In the genomic region with DNA sequence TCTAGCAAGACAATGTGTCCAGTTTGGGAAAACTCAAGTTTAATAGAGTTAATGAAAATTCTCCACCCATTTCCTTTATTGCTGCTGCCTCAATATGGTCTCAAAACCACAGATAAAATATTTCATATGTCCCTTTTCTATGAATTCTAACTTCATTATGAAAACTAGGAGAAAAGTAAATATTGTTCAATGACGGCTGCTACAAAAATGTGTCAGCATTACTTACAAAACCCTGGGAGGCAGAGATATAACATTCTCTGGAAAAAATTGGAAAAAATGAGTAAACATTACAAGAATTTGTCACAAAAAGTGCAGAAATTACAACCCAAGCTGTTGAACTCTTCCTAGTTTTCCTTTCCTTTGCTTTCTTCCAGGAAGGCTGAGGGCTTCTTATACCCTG, we compare ENCODE assay signal across 21 cellular contexts. TPM values are rescaled to one million over a fixed set of nuclear protein-coding genes. Genes with fewer than 3 reads are reported as not detected.
A peak's percentile ranks its signal among the peaks of the same experiment; 100 is the strongest.
DNase-seq lines count a peak whose midpoint lies in the region; TF ChIP-seq lines count a peak whose summit lies in the region.
"Had no signal": no experiment of that assay in that cellular context is flagged by ENCODE, and none has a peak within 500 bp of the region (broad histone marks: within the 10 kb centered on the region; RNA-seq: fewer than 3 reads in every experiment).

No MANE protein-coding gene starts in this region.

- no peak for TF ChIP-seq POLR2A in suprapubic skin (IDR thresholded peaks at IDR 0.05)

- H3K9me3 ChIP-seq in GM23248 (ENCODE audit: low read depth) (no peaks in the 10 kb centered on the region), suprapubic skin (no peaks in the 10 kb centered on the region)
- H3K9me3 ChIP-seq: thyroid gland had no signal

- H3K36me3 ChIP-seq in GM23248 (ENCODE audit: low read depth): no peaks in the 10 kb centered on the region
- no peaks in the 10 kb centered on the region for H3K36me3 ChIP-seq in suprapubic skin
- H3K36me3 ChIP-seq: thyroid gland had no signal

- H2AFZ ChIP-seq in GM23248: peak overlapping the region; percentile 35

- H3K27me3 ChIP-seq in GM23248 (replicated peaks; ENCODE audit: insufficient read depth): no peaks in the 10 kb centered on the region
- H3K27me3 ChIP-seq in suprapubic skin: no peaks in the 10 kb centered on the region
- H3K27me3 ChIP-seq: foreskin keratinocyte, thyroid gland had no signal

- H3F3A ChIP-seq in GM23248 (ENCODE audit: insufficient read depth): peaks cover 42% of the 10 kb centered on the region

- H3K4me2 ChIP-seq in GM23248 (ENCODE audit: unreplicated experiment): peak overlapping the region; percentile 81

- TF ChIP-seq CTCF in fibroblast of mammary gland (conservative IDR thresholded peaks at IDR 0.05; ENCODE audit: control insufficient read depth, insufficient read depth, low read depth, low read length) (no peak), suprapubic skin (IDR thresholded peaks at IDR 0.05) (no peak)

- H3K4me3 ChIP-seq in GM23248 (peak overlapping the region; percentile 39), fibroblast of mammary gland (ENCODE audit: control insufficient read depth, low read depth, low read length) (no peak overlapping the region), suprapubic skin (no peak overlapping the region)
- H3K4me3 ChIP-seq: thyroid gland had no signal

- peak overlapping the region; percentile 84 for H3K27ac ChIP-seq in GM23248
- peak overlapping the region; percentile 62 for H3K27ac ChIP-seq in suprapubic skin
- H3K27ac ChIP-seq: foreskin keratinocyte, thyroid gland had no signal

- peaks cover 50% of the 10 kb centered on the region for H3K4me1 ChIP-seq in GM23248 (ENCODE audit: insufficient read depth)
- no peaks in the 10 kb centered on the region for H3K4me1 ChIP-seq in suprapubic skin
- H3K4me1 ChIP-seq: thyroid gland had no signal

- H3K79me2 ChIP-seq in GM23248 (ENCODE audit: insufficient read depth): no peaks in the 10 kb centered on the region

- peak; percentile 89 for DNase-seq in GM23248
- DNase-seq in amniotic epithelial cell (ENCODE audit: low read depth): peak; percentile 47
- DNase-seq in fibroblast of mammary gland (ENCODE audit: low read depth): peak; percentile 44
- DNase-seq in suprapubic skin (ENCODE audit: low spot score in 2 of 2): no peak
- no peak for DNase-seq in MV-4-11 (lab: John Stamatoyannopoulos, UW)
- DNase-seq in NCI-H345 treated with DMSO at 0.1 percent for 48 hours (lab: John Stamatoyannopoulos, UW; ENCODE audit: unreplicated experiment): no peak
- no peak for DNase-seq in hippocampal formation (lab: John Stamatoyannopoulos, UW)
- DNase-seq: activated CD4-positive, alpha-beta T cell treated with anti-CD3 and anti-CD28 coated beads for 4 hours; activated T-cell treated with anti-CD3 and anti-CD28 coated beads, Interleukin-2, amount 50 U/mL, for 24 hours; dermis blood vessel endothelial cell; DMS53; foreskin keratinocyte; H7; immature natural killer cell; natural killer cell; NCI-H1930; right cardiac atrium; stimulated activated CD4-positive, alpha-beta T cell treated with anti-CD3 and anti-CD28 coated beads, Interleukin-12 subunit alpha, Interleukin-12 subunit beta, amount 100 ng/mL, for 4 hours; stimulated activated naive CD8-positive, alpha-beta T cell treated with anti-CD3 and anti-CD28 coated beads, Interleukin-15, Interleukin-2, amounts not matched to agents 100 U/mL and 50 U/mL, for 24 hours; T-helper 2 cell; thyroid gland had no signal

- TF ChIP-seq EP300 in suprapubic skin (IDR thresholded peaks at IDR 0.05): no peak

- no peaks in the 10 kb centered on the region for H4K20me1 ChIP-seq in GM23248 (ENCODE audit: insufficient read depth)

- peak overlapping the region; percentile 64 for H3K9ac ChIP-seq in GM23248

- 2 to 5% methylated on average over 1 of the region's 1 CpG for WGBS in GM23248 (ENCODE audit: low coverage in 1 of 2, low lambda C conversion rate in 2 of 2, missing lambda C conversion rate in 2 of 2), 2 experiments
- WGBS in suprapubic skin: 66% methylated on average over 1 of the region's 1 CpG

- in situ Hi-C loops in GM23248 (cut with MboI): no loop called here

- H3K9me2 ChIP-seq in GM23248 (ENCODE audit: insufficient read depth): no peaks in the 10 kb centered on the region

RNA-seq across cellular contexts. Expression of a gene that starts 22.2 kb away (rescaled TPM):
- total RNA-seq in GM23248 (2014; rRNA removed; shearing (Covaris generic)): 1,478 and 1,559 TPM in 2 replicates
- polyA plus RNA-seq in GM23248 (2016; fragmentation: Nextera tagmentation; extraction: Ambion mirVana): 346 and 374 TPM in 2 replicates
- total RNA-seq in suprapubic skin: 10 to 100 TPM; 12.6 to 24.6 (median 21.0) TPM

Comparison
In these comparisons a context has a peak if more than half of its experiments do, and no peak if none do; other contexts are left out.
1. DNase-seq: peak in GM23248 (single experiment), amniotic epithelial cell (single experiment) and fibroblast of mammary gland (single experiment); none in suprapubic skin (0 of 2), MV-4-11 (single experiment), NCI-H345 treated with DMSO at 0.1 percent for 48 hours (single experiment) and hippocampal formation (0 of 2).
2. RNA of a gene that starts 22.2 kb away (total RNA-seq): 1,478 to 1,559 TPM in GM23248; 12.6 to 24.6 TPM in suprapubic skin; every median in the first group is over 10 times any median in the second.